ENCODE assay signal across 13 cellular contexts in genomic region chr6:90098637-90099036, GRCh38.
DNase-seq lines count a peak whose midpoint lies in the region; ATAC-seq and TF ChIP-seq lines count a peak whose summit lies in the region.
"Had no signal": no experiment of that assay in that cellular context is flagged by ENCODE, and none has a peak within 500 bp of the region (broad histone marks: within the 10 kb centered on the region; RNA-seq: fewer than 3 reads in every experiment).

No MANE protein-coding gene starts in this region.

- intact Hi-C loops in left ventricle myocardium superior (cut with micrococcal nuclease) = no loop called here

- H3K4me2 ChIP-seq in smooth muscle cell = peak overlapping the region; percentile 25

- no peaks in the 10 kb centered on the region; the same call in 1 of the 2 replicates for H3K27me3 Mint-ChIP-seq in HFFc6 (ENCODE audit: insufficient read depth)
- H3K27me3 Mint-ChIP-seq in activated naive CD8-positive, alpha-beta T cell treated with anti-CD3 and anti-CD28 coated beads for 36 hours = no peaks in the 10 kb centered on the region
- H3K27me3 Mint-ChIP-seq: activated CD4-positive, alpha-beta T cell treated with anti-CD3 and anti-CD28 coated beads, Interleukin-2, amount 10 ng/mL, durations not matched to agents 24 days and 14 days had no signal

- in situ Hi-C loops in KBM-7 (cut with MboI; ENCODE audit: low pct_unique_long_range_greater_than_20kb, low sequenced_read_pairs) = no loop called here

- H2AFZ ChIP-seq in smooth muscle cell (ENCODE audit: low read depth) = peak overlapping the region; percentile 61

- H3K36me3 Mint-ChIP-seq in HFFc6 (ENCODE audit: low read depth) = no peaks in the 10 kb centered on the region
- H3K36me3 Mint-ChIP-seq in activated naive CD8-positive, alpha-beta T cell treated with anti-CD3 and anti-CD28 coated beads for 36 hours = peaks cover 67% of the 10 kb centered on the region

- H3K27ac ChIP-seq in smooth muscle cell (ENCODE audit: low read depth) = peak overlapping the region; percentile 83

- peaks cover 6% of the 10 kb centered on the region; the same call in 1 of the 2 replicates for H3K9me3 Mint-ChIP-seq in HFFc6
- peaks cover 11% of the 10 kb centered on the region for H3K9me3 Mint-ChIP-seq in activated naive CD8-positive, alpha-beta T cell treated with anti-CD3 and anti-CD28 coated beads for 36 hours

- H3K79me2 ChIP-seq in smooth muscle cell (ENCODE audit: low read depth) = no peaks in the 10 kb centered on the region

- peaks cover 7% of the 10 kb centered on the region; the same call in 1 of the 2 replicates for H3K4me1 Mint-ChIP-seq in HFFc6 (ENCODE audit: low read depth)
- peaks cover 94% of the 10 kb centered on the region for H3K4me1 Mint-ChIP-seq in activated naive CD8-positive, alpha-beta T cell treated with anti-CD3 and anti-CD28 coated beads for 36 hours

- peak overlapping the region; percentile 1; the same call in 1 of the 2 replicates for H3K27ac Mint-ChIP-seq in HFFc6
- peak overlapping the region; percentile 82 for H3K27ac Mint-ChIP-seq in activated naive CD8-positive, alpha-beta T cell treated with anti-CD3 and anti-CD28 coated beads for 36 hours
- H3K27ac Mint-ChIP-seq: activated CD4-positive, alpha-beta T cell treated with anti-CD3 and anti-CD28 coated beads, Interleukin-2, amount 10 ng/mL, durations not matched to agents 24 days and 14 days had no signal

- peaks cover 14% of the 10 kb centered on the region for H3K4me1 ChIP-seq in smooth muscle cell (ENCODE audit: low read depth)

- no peak overlapping the region for H3K4me3 ChIP-seq in smooth muscle cell
- H3K4me3 ChIP-seq: GM12878 had no signal

- TF ChIP-seq CTCF in HFFc6 (IDR thresholded peaks at IDR 0.05) (no peak), smooth muscle cell (IDR thresholded peaks at IDR 0.05; ENCODE audit: borderline replicate concordance, insufficient read depth, poor library complexity, severe bottlenecking) (no peak)

- H3K4me3 Mint-ChIP-seq in HFFc6 = no peak overlapping the region
- no peak overlapping the region for H3K4me3 Mint-ChIP-seq in activated naive CD8-positive, alpha-beta T cell treated with anti-CD3 and anti-CD28 coated beads for 36 hours
- H3K4me3 Mint-ChIP-seq: activated CD4-positive, alpha-beta T cell treated with anti-CD3 and anti-CD28 coated beads, Interleukin-2, amount 10 ng/mL, durations not matched to agents 24 days and 14 days had no signal

- no peaks in the 10 kb centered on the region for H3F3A ChIP-seq in smooth muscle cell (ENCODE audit: low read depth)

- H3K9ac ChIP-seq in smooth muscle cell (ENCODE audit: low read depth) = peak overlapping the region; percentile 33

- ATAC-seq in left ventricle myocardium superior = peak; percentile 80
- ATAC-seq in GM19324 (IDR thresholded peaks at IDR 0.05; ENCODE audit: low FRiP score, unreplicated experiment) = no peak
- ATAC-seq: GM12878 had no signal

- no peaks in the 10 kb centered on the region for H4K20me1 ChIP-seq in smooth muscle cell (ENCODE audit: low read depth)

- H3K36me3 ChIP-seq in smooth muscle cell (ENCODE audit: low read depth) = no peaks in the 10 kb centered on the region

- no peaks in the 10 kb centered on the region for H3K9me3 ChIP-seq in smooth muscle cell (replicated peaks; ENCODE audit: low read depth)

- H3K27me3 ChIP-seq in smooth muscle cell (ENCODE audit: low read depth) = no peaks in the 10 kb centered on the region

- DNase-seq in HFFc6 = no peak
- no peak for DNase-seq in activated naive CD8-positive, alpha-beta T cell treated with anti-CD3 and anti-CD28 coated beads for 36 hours
- peak; percentile 31 for DNase-seq in left ventricle myocardium superior
- no peak for DNase-seq in smooth muscle cell (lab: John Stamatoyannopoulos, UW; ENCODE audit: unreplicated experiment)
- DNase-seq in stimulated activated CD4-positive, alpha-beta T cell treated with anti-CD3 and anti-CD28 coated beads, Interleukin-2, amount 100 ng/mL, for 24 hours = no peak
- no peak for DNase-seq in KBM-7
- no peak for DNase-seq in epidermal melanocyte (ENCODE audit: insufficient read length, low spot score)
- DNase-seq: activated CD4-positive, alpha-beta T cell treated with anti-CD3 and anti-CD28 coated beads, Interleukin-2, amount 10 ng/mL, durations not matched to agents 24 days and 14 days; mesendoderm; NCI-H2081; SHP77 had no signal

- WGBS in smooth muscle cell (ENCODE audit: low lambda C conversion rate) = 77% methylated on average over 6 of the region's 6 CpGs
